ENCODE assay signal across 15 cellular contexts in genomic region chr3:114092151-114093000, GRCh38. TPM values are rescaled to one million over a fixed set of nuclear protein-coding genes. Genes with fewer than 3 reads are reported as not detected.
DNase-seq lines count a peak whose midpoint lies in the region; ATAC-seq, FAIRE-seq and TF ChIP-seq lines count a peak whose summit lies in the region.
"Had no signal": no experiment of that assay in that cellular context is flagged by ENCODE, and none has a peak within 500 bp of the region (broad histone marks: within the 10 kb centered on the region; RNA-seq: fewer than 3 reads in every experiment).

No MANE protein-coding gene starts in this region.

- H3K4me2 ChIP-seq in astrocyte (ENCODE audit: low read length): peak overlapping the region; percentile 36

- TF ChIP-seq CTCF in heart left ventricle (IDR thresholded peaks at IDR 0.05) (no peak), astrocyte (IDR thresholded peaks at IDR 0.05; ENCODE audit: insufficient read depth, low read depth, low read length) (no peak), right lobe of liver (IDR thresholded peaks at IDR 0.05) (no peak)

- peak in 3 of 4 donors; percentile 33 to 83 (median 51) for ATAC-seq in heart left ventricle
- no peak for ATAC-seq in Right ventricle myocardium superior (ENCODE audit: poor library complexity)
- peak; percentile 28 to 54 (median 40) for ATAC-seq in right lobe of liver
- ATAC-seq in aorta (ENCODE audit: low FRiP score): peak; percentile 38
- no peak for ATAC-seq in GM21786 (IDR thresholded peaks at IDR 0.05; ENCODE audit: unreplicated experiment)
- ATAC-seq: HCT116 had no signal

- H3K27me3 Mint-ChIP-seq in astrocyte (ENCODE audit: low read depth, unreplicated experiment): peaks cover 2% of the 10 kb centered on the region
- H3K27me3 Mint-ChIP-seq: activated naive CD4-positive, alpha-beta T cell treated with anti-CD3 and anti-CD28 coated beads, Interleukin-2, amount 50 U/mL, for 24 hours had no signal

- no peaks in the 10 kb centered on the region for H3K9me3 Mint-ChIP-seq in astrocyte (ENCODE audit: unreplicated experiment)
- H3K9me3 Mint-ChIP-seq: activated naive CD4-positive, alpha-beta T cell treated with anti-CD3 and anti-CD28 coated beads, Interleukin-2, amount 50 U/mL, for 24 hours had no signal

- no peaks in the 10 kb centered on the region for H3K79me2 ChIP-seq in astrocyte (ENCODE audit: insufficient read depth, low read length)

- intact Hi-C loops in heart left ventricle (cut with DNase I) (no loop called here), Right ventricle myocardium superior (cut with DNase I) (no loop called here), right lobe of liver (cut with DNase I) (no loop called here), aorta (cut with DNase I) (no loop called here)

- H2AFZ ChIP-seq in astrocyte (ENCODE audit: low read depth, low read length): no peak overlapping the region

- no peak overlapping the region for H3K27ac Mint-ChIP-seq in astrocyte (ENCODE audit: unreplicated experiment)
- H3K27ac Mint-ChIP-seq: activated naive CD4-positive, alpha-beta T cell treated with anti-CD3 and anti-CD28 coated beads, Interleukin-2, amount 50 U/mL, for 24 hours had no signal

- no peaks in the 10 kb centered on the region for H4K20me1 ChIP-seq in astrocyte (ENCODE audit: insufficient read depth, low read length)

- H3K27ac ChIP-seq in heart left ventricle (peak overlapping the region; percentile 16 to 73 (median 32)), astrocyte (ENCODE audit: low read depth, low read length) (no peak overlapping the region), right lobe of liver (no peak overlapping the region), aorta (ENCODE audit: low read depth in 1 of 2, low read length in 2 of 2) (no peak overlapping the region)

- peaks cover 2% of the 10 kb centered on the region for H3K36me3 Mint-ChIP-seq in astrocyte (ENCODE audit: low read depth, unreplicated experiment)

- H3K27me3 ChIP-seq in heart left ventricle (no peaks in the 10 kb centered on the region), astrocyte (ENCODE audit: insufficient read depth, low read length) (no peaks in the 10 kb centered on the region), right lobe of liver (no peaks in the 10 kb centered on the region), aorta (ENCODE audit: control insufficient read depth in 1 of 2, insufficient read depth in 2 of 2, low read length in 1 of 2) (no peaks in the 10 kb centered on the region)
- H3K27me3 ChIP-seq: gastrocnemius medialis had no signal

- H3K9me3 ChIP-seq in heart left ventricle: no peaks in the 10 kb centered on the region
- no peaks in the 10 kb centered on the region for H3K9me3 ChIP-seq in astrocyte (ENCODE audit: insufficient read depth, low read depth, low read length)
- no peaks in the 10 kb centered on the region for H3K9me3 ChIP-seq in right lobe of liver
- H3K9me3 ChIP-seq in aorta (ENCODE audit: control insufficient read depth, low read length): no peaks in the 10 kb centered on the region
- H3K9me3 ChIP-seq: gastrocnemius medialis had no signal

- no peak overlapping the region for H3K4me3 Mint-ChIP-seq in astrocyte (ENCODE audit: unreplicated experiment)
- H3K4me3 Mint-ChIP-seq: activated naive CD4-positive, alpha-beta T cell treated with anti-CD3 and anti-CD28 coated beads, Interleukin-2, amount 50 U/mL, for 24 hours had no signal

- no peak for FAIRE-seq in astrocyte (lab: Jason Lieb, UNC)
- FAIRE-seq: A204.1 had no signal

- no peak overlapping the region for H3K9ac ChIP-seq in astrocyte (ENCODE audit: low read length)

- peak overlapping the region in 6 of 12 donors; percentile 10 to 28 (median 18) for H3K4me3 ChIP-seq in heart left ventricle
- H3K4me3 ChIP-seq in astrocyte (ENCODE audit: insufficient read depth, low read depth, low read length): no peak overlapping the region
- H3K4me3 ChIP-seq in right lobe of liver: no peak overlapping the region
- no peak overlapping the region for H3K4me3 ChIP-seq in aorta (ENCODE audit: low read length in 2 of 2)
- H3K4me3 ChIP-seq: gastrocnemius medialis had no signal

- H3K36me3 ChIP-seq in heart left ventricle: peaks cover 0 to 10% (median 5%) of the 10 kb centered on the region in 9 donors
- H3K36me3 ChIP-seq in astrocyte (ENCODE audit: insufficient read depth, low read length): no peaks in the 10 kb centered on the region
- no peaks in the 10 kb centered on the region for H3K36me3 ChIP-seq in right lobe of liver
- peaks cover 0 to 3% of the 10 kb centered on the region in 2 donors for H3K36me3 ChIP-seq in aorta (ENCODE audit: control insufficient read depth in 1 of 2, insufficient read depth in 2 of 2, low read length in 1 of 2)

- WGBS in heart left ventricle, 4 donors: 32 to 43% (median 41%) methylated on average over 13 of the region's 13 CpGs
- 24% methylated on average over 13 of the region's 13 CpGs for WGBS in right lobe of liver (ENCODE audit: insufficient coverage, low coverage, low lambda C conversion rate, missing lambda C conversion rate)
- WGBS in aorta, 2 donors: 45 to 49% methylated on average over 13 of the region's 13 CpGs

- DNase-seq in heart left ventricle (peak in 1 of 5 donors; percentile 13), Right ventricle myocardium superior (no peak), astrocyte (ENCODE audit: low read depth) (peak; percentile 60), right lobe of liver (no peak), aorta (no peak), islet precursor cell (no peak), NCI-H510A (lab: John Stamatoyannopoulos, UW) (no peak)
- DNase-seq: gastrocnemius medialis; NCI-H187 treated with DMSO at 0.1 percent for 48 hours; NK-92 treated with Interleukin-12 subunit alpha and Interleukin-12 subunit beta, amount 100 ng/mL, for 24 hours; T-helper 2 cell had no signal

- H3K4me1 ChIP-seq in heart left ventricle: peaks cover 0 to 19% (median 6%) of the 10 kb centered on the region in 12 donors
- peaks cover 6% of the 10 kb centered on the region for H3K4me1 ChIP-seq in astrocyte (ENCODE audit: insufficient read depth, low read length)
- no peaks in the 10 kb centered on the region for H3K4me1 ChIP-seq in right lobe of liver
- peaks cover 0 to 2% of the 10 kb centered on the region in 2 donors for H3K4me1 ChIP-seq in aorta (ENCODE audit: control insufficient read depth in 1 of 2, insufficient read depth in 2 of 2, low read length in 2 of 2)

- peaks cover 15% of the 10 kb centered on the region for H3K4me1 Mint-ChIP-seq in astrocyte (ENCODE audit: low read depth, unreplicated experiment)
- H3K4me1 Mint-ChIP-seq: activated naive CD4-positive, alpha-beta T cell treated with anti-CD3 and anti-CD28 coated beads, Interleukin-2, amount 50 U/mL, for 24 hours had no signal

- no peak for TF ChIP-seq POLR2A in heart left ventricle (IDR thresholded peaks at IDR 0.05)
- TF ChIP-seq POLR2A in right lobe of liver (IDR thresholded peaks at IDR 0.05): no peak

RNA-seq across cellular contexts. Expression of gene QTRT2, which starts 35.8 kb away (rescaled TPM):
- total RNA-seq in heart left ventricle (10 to 100 TPM in 2 of 9 donors, 1 to 10 TPM in 7; 2.7 to 12.2 (median 5.7) TPM), Right ventricle myocardium superior (4.9 TPM), astrocyte (17.2 and 22.7 TPM in 2 replicates), right lobe of liver (1 to 10 TPM; 6.3 to 9.8 (median 7.8) TPM), aorta (10 to 100 TPM; 16.2 to 23.4 TPM)
- polyA plus RNA-seq in heart left ventricle (1 to 10 TPM; 2.0 to 7.6 TPM), aorta (1 to 10 TPM; 4.5 to 4.6 TPM)

RNA-seq across cellular contexts. Expression of gene CCDC191, which starts 36.0 kb away (rescaled TPM):
- total RNA-seq in heart left ventricle: 1 to 10 TPM in 5 of 9 donors, under 1 TPM in 4; 0.38 to 3.2 (median 1.2) TPM
- polyA plus RNA-seq in heart left ventricle: 1 to 10 TPM in 1 of 2 donors, under 1 TPM in 1; 0.50 to 1.0 TPM
- 1.1 TPM for total RNA-seq in Right ventricle myocardium superior
- 2.5 and 3.1 TPM in 2 replicates for total RNA-seq in astrocyte
- 1 to 10 TPM in 3 of 6 experiments, under 1 TPM in 3; 0.43 to 1.6 (median 0.96) TPM for total RNA-seq in right lobe of liver
- 1 to 10 TPM; 2.6 to 8.6 TPM for total RNA-seq in aorta
- 1 to 10 TPM; 1.4 to 3.1 TPM for polyA plus RNA-seq in aorta

Comparison
In these comparisons a context has a peak if more than half of its experiments do, and no peak if none do; other contexts are left out.
1. ATAC-seq: peak in heart left ventricle (3 of 4), right lobe of liver (4 of 4) and aorta (single experiment); none in Right ventricle myocardium superior (single experiment) and GM21786 (single experiment).
2. H3K27ac ChIP-seq: peak in heart left ventricle (12 of 12); none in astrocyte (single experiment), right lobe of liver (0 of 3) and aorta (0 of 2).